ENCODE assay signal across 13 cellular contexts in the genomic region with DNA sequence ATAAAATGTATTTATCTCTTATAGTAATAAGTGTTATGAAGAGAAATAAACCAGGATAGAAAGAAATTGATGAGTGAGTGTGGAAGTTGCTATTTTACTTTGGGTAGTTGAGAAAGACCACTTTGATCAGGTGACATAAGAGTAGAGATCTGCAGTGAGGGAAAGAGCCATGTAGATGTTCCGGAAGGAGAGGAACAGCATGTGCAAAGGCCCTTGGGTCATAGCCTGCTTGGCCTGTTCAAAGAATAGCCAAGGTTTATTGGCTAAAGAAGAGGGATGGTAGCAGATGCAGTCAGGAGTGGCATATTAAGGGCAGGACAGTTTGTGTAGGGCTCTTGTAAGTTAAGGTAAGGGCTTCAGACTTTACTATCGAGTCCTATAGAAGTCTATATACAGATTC. TPM values are rescaled to one million over a fixed set of nuclear protein-coding genes. Genes with fewer than 3 reads are reported as not detected.
A peak's percentile ranks its signal among the peaks of the same experiment; 100 is the strongest.
DNase-seq lines count a peak whose midpoint lies in the region; ATAC-seq and TF ChIP-seq lines count a peak whose summit lies in the region.
"Had no signal": no experiment of that assay in that cellular context is flagged by ENCODE, and none has a peak within 500 bp of the region (broad histone marks: within the 10 kb centered on the region; RNA-seq: fewer than 3 reads in every experiment).

No MANE protein-coding gene starts in this region.

- H2AFZ ChIP-seq in GM23248, result no peak overlapping the region

- CTCF ChIA-PET in CD4-positive, alpha-beta T cell (lab: Charles Lee), result no interaction called here

- peaks cover 54% of the 10 kb centered on the region for H3F3A ChIP-seq in GM23248 (ENCODE audit: insufficient read depth)

- no peaks in the 10 kb centered on the region for H3K9me2 ChIP-seq in GM23248 (ENCODE audit: insufficient read depth)

- H3K27ac ChIP-seq in CD4-positive, alpha-beta T cell (ENCODE audit: low read depth, low read length), result no peak overlapping the region
- H3K27ac ChIP-seq in GM23248, result no peak overlapping the region
- H3K27ac ChIP-seq: adrenal gland, epithelial cell of prostate had no signal

- H3K4me2 ChIP-seq in GM23248 (ENCODE audit: unreplicated experiment), result peak overlapping the region; percentile 95

- no peaks in the 10 kb centered on the region for H3K27me3 ChIP-seq in CD4-positive, alpha-beta T cell (ENCODE audit: control insufficient read depth, insufficient read depth, low read length)
- H3K27me3 ChIP-seq in GM23248 (replicated peaks; ENCODE audit: insufficient read depth), result no peaks in the 10 kb centered on the region
- H3K27me3 ChIP-seq: adrenal gland had no signal

- H3K27ac Mint-ChIP-seq in CD4-positive, alpha-beta T cell, result peak overlapping the region; percentile 100
- H3K27ac Mint-ChIP-seq in activated naive CD8-positive, alpha-beta T cell treated with anti-CD3 and anti-CD28 coated beads for 36 hours, result peak overlapping the region; percentile 67
- peak overlapping the region; percentile 6 to 100 (median 72) for H3K27ac Mint-ChIP-seq in naive thymus-derived CD8-positive, alpha-beta T cell

- TF ChIP-seq CTCF in CD4-positive, alpha-beta T cell (IDR thresholded peaks at IDR 0.05), result no peak

- H3K4me1 Mint-ChIP-seq in CD4-positive, alpha-beta T cell (ENCODE audit: low read depth), result peaks cover 45% of the 10 kb centered on the region
- peaks cover 25% of the 10 kb centered on the region for H3K4me1 Mint-ChIP-seq in activated naive CD8-positive, alpha-beta T cell treated with anti-CD3 and anti-CD28 coated beads for 36 hours
- H3K4me1 Mint-ChIP-seq in naive thymus-derived CD8-positive, alpha-beta T cell, result peaks cover 22 to 55% (median 47%) of the 10 kb centered on the region in 4 donors

- in situ Hi-C loops in GM23248 (cut with MboI), result no loop called here

- peaks cover 64% of the 10 kb centered on the region for H3K36me3 ChIP-seq in GM23248 (ENCODE audit: low read depth)

- POLR2A ChIA-PET in CD4-positive, alpha-beta T cell (lab: Charles Lee), result no interaction called here
- POLR2A ChIA-PET in naive thymus-derived CD8-positive, alpha-beta T cell (lab: Charles Lee), result no interaction called here

- intact Hi-C loops in CD4-positive, alpha-beta T cell (cut with DNase I, micrococcal nuclease), result no loop called here

- no peak for ATAC-seq in CD4-positive, alpha-beta T cell (ENCODE audit: poor library complexity)
- ATAC-seq in naive thymus-derived CD8-positive, alpha-beta T cell, result no peak
- ATAC-seq in HG02970 (IDR thresholded peaks at IDR 0.05; ENCODE audit: low FRiP score, unreplicated experiment), result no peak
- no peak for ATAC-seq in HG03175 (IDR thresholded peaks at IDR 0.05; ENCODE audit: unreplicated experiment)

- no peak overlapping the region for H3K4me3 ChIP-seq in GM23248
- H3K4me3 ChIP-seq: adrenal gland had no signal

- H4K20me1 ChIP-seq in GM23248 (ENCODE audit: insufficient read depth), result peaks cover 8% of the 10 kb centered on the region; the same call in 1 of the 2 replicates

- H3K9ac ChIP-seq in GM23248, result no peak overlapping the region

- no peaks in the 10 kb centered on the region for H3K9me3 ChIP-seq in CD4-positive, alpha-beta T cell (ENCODE audit: control insufficient read depth, low read length)
- H3K9me3 ChIP-seq in GM23248 (ENCODE audit: low read depth), result no peaks in the 10 kb centered on the region
- H3K9me3 ChIP-seq: adrenal gland had no signal

- H3K9me3 Mint-ChIP-seq in CD4-positive, alpha-beta T cell, result no peaks in the 10 kb centered on the region
- no peaks in the 10 kb centered on the region for H3K9me3 Mint-ChIP-seq in activated naive CD8-positive, alpha-beta T cell treated with anti-CD3 and anti-CD28 coated beads for 36 hours
- H3K9me3 Mint-ChIP-seq in naive thymus-derived CD8-positive, alpha-beta T cell, result no peaks in the 10 kb centered on the region

- no peaks in the 10 kb centered on the region for H3K27me3 Mint-ChIP-seq in CD4-positive, alpha-beta T cell
- H3K27me3 Mint-ChIP-seq in activated naive CD8-positive, alpha-beta T cell treated with anti-CD3 and anti-CD28 coated beads for 36 hours, result peaks cover 3% of the 10 kb centered on the region
- no peaks in the 10 kb centered on the region for H3K27me3 Mint-ChIP-seq in naive thymus-derived CD8-positive, alpha-beta T cell

- H3K36me3 Mint-ChIP-seq in CD4-positive, alpha-beta T cell (ENCODE audit: low read depth), result peaks cover 84% of the 10 kb centered on the region
- peaks cover 51% of the 10 kb centered on the region for H3K36me3 Mint-ChIP-seq in activated naive CD8-positive, alpha-beta T cell treated with anti-CD3 and anti-CD28 coated beads for 36 hours
- peaks cover 0 to 72% (median 14%) of the 10 kb centered on the region in 3 donors for H3K36me3 Mint-ChIP-seq in naive thymus-derived CD8-positive, alpha-beta T cell

- H3K4me1 ChIP-seq in GM23248 (ENCODE audit: insufficient read depth), result peaks cover 24% of the 10 kb centered on the region

- peaks cover 59% of the 10 kb centered on the region for H3K79me2 ChIP-seq in GM23248 (ENCODE audit: insufficient read depth)

- peak overlapping the region; percentile 46 for H3K4me3 Mint-ChIP-seq in CD4-positive, alpha-beta T cell
- H3K4me3 Mint-ChIP-seq in activated naive CD8-positive, alpha-beta T cell treated with anti-CD3 and anti-CD28 coated beads for 36 hours, result peak overlapping the region; percentile 62
- H3K4me3 Mint-ChIP-seq in naive thymus-derived CD8-positive, alpha-beta T cell, result peak overlapping the region in 6 of 10 donors; percentile 9 to 98 (median 44)

- DNase-seq in CD4-positive, alpha-beta T cell, result no peak
- DNase-seq in GM23248 (no peak), NCI-H2029 (lab: John Stamatoyannopoulos, UW) (no peak)
- DNase-seq in activated naive CD8-positive, alpha-beta T cell treated with anti-CD3 and anti-CD28 coated beads for 36 hours, result no peak
- DNase-seq in naive thymus-derived CD8-positive, alpha-beta T cell, result no peak
- DNase-seq: adrenal gland, C1 segment of cervical spinal cord, NCI-H1694 treated with DMSO at 0.1 percent for 48 hours, NCI-H524 had no signal

- WGBS in GM23248 (ENCODE audit: low coverage in 1 of 2, low lambda C conversion rate in 2 of 2, missing lambda C conversion rate in 2 of 2), 2 experiments, result 98 to 100% methylated on average over 2 of the region's 2 CpGs

RNA-seq across cellular contexts. Expression of gene BTF3, which starts 3.2 kb away (rescaled TPM):
- total RNA-seq in CD4-positive, alpha-beta T cell, result 100 to 1,000 TPM; 756 to 769 TPM
- total RNA-seq in GM23248 (2014; rRNA removed; shearing (Covaris generic)), result 162 and 249 TPM in 2 replicates
- polyA plus RNA-seq in GM23248 (2016; fragmentation: Nextera tagmentation; extraction: Ambion mirVana), result 595 and 602 TPM in 2 replicates
- 1,000 to 10,000 TPM; 1,092 to 1,163 TPM for total RNA-seq in activated naive CD8-positive, alpha-beta T cell treated with anti-CD3 and anti-CD28 coated beads for 36 hours
- 100 to 1,000 TPM; 697 to 751 TPM for total RNA-seq in naive thymus-derived CD8-positive, alpha-beta T cell
- 100 to 1,000 TPM; 812 to 913 (median 878) TPM for polyA plus RNA-seq in naive thymus-derived CD8-positive, alpha-beta T cell

RNA-seq across cellular contexts. Expression of gene FOXD1, which starts 52.8 kb away (rescaled TPM):
- total RNA-seq in CD4-positive, alpha-beta T cell, result not detected
- 50.0 and 53.9 TPM in 2 replicates for total RNA-seq in GM23248 (2014; rRNA removed; shearing (Covaris generic))
- 8.0 and 8.5 TPM in 2 replicates for polyA plus RNA-seq in GM23248 (2016; fragmentation: Nextera tagmentation; extraction: Ambion mirVana)
- under 1 TPM; 0.45 to 0.58 TPM for total RNA-seq in activated naive CD8-positive, alpha-beta T cell treated with anti-CD3 and anti-CD28 coated beads for 36 hours
- not detected for total RNA-seq in naive thymus-derived CD8-positive, alpha-beta T cell
- polyA plus RNA-seq in naive thymus-derived CD8-positive, alpha-beta T cell, result not detected
- total RNA-seq: lung microvascular endothelial cell had no signal

Comparison
In these comparisons a context has a peak if more than half of its experiments do, and no peak if none do; other contexts are left out.
1. RNA of gene FOXD1, which starts 52.8 kb away (total RNA-seq): 50.0 to 53.9 TPM in GM23248; 0.45 to 0.58 TPM in activated naive CD8-positive, alpha-beta T cell treated with anti-CD3 and anti-CD28 coated beads for 36 hours, not detected in CD4-positive, alpha-beta T cell and not detected in naive thymus-derived CD8-positive, alpha-beta T cell; every median in the first group is over 10 times any median in the second.
2. Peak in every context shown above with its lines, with median percentiles within 50 percentile points of each other: H3K27ac Mint-ChIP-seq and H3K4me3 Mint-ChIP-seq.